Comparison of ENCODE assay signal across 23 cellular contexts in the genomic region with DNA sequence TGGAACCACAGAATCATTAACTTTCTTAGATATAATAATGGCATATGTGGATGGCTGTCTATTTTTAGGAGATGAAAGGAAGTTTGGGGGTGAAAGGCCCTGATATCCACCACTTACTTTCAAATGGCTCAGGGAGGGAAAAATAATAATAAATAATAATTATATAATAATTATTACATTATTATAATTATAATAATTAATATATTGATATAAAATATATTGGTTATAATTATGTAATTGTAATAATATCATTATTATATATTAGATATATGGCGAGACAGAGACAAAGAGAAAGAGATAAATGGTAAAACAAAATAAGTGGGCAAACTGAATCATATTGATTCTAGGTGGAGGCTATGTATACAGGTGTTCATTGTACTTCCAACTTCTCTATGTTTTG.
A peak's percentile ranks its signal among the peaks of the same experiment; 100 is the strongest.
DNase-seq lines count a peak whose midpoint lies in the region; FAIRE-seq and TF ChIP-seq lines count a peak whose summit lies in the region.
"Had no signal": no experiment of that assay in that cellular context is flagged by ENCODE, and none has a peak within 500 bp of the region (broad histone marks: within the 10 kb centered on the region; RNA-seq: fewer than 3 reads in every experiment).

No MANE protein-coding gene starts in this region.

- H3K27ac ChIP-seq in osteoblast (ENCODE audit: low read depth, low read length) (no peak overlapping the region), coronary artery (no peak overlapping the region)
- H3K27ac ChIP-seq: A549; BLaER1 treated with 17β-estradiol and CSF1 and Interleukin-3, amounts not matched to agents 10 nM and 100 nM; C4-2B had no signal

- no peak overlapping the region for H2AFZ ChIP-seq in osteoblast (ENCODE audit: low read length)

- no peaks in the 10 kb centered on the region for H3K9me3 ChIP-seq in osteoblast (ENCODE audit: low read depth, low read length)
- H3K9me3 ChIP-seq: A549; BLaER1 treated with 17β-estradiol and CSF1 and Interleukin-3, amounts not matched to agents 10 nM and 100 nM; Caco-2 had no signal

- H3K36me3 ChIP-seq in osteoblast (ENCODE audit: insufficient read depth, low read length) = no peaks in the 10 kb centered on the region
- H3K36me3 ChIP-seq: BLaER1 treated with 17β-estradiol and CSF1 and Interleukin-3, amounts not matched to agents 10 nM and 100 nM had no signal

- H3K4me3 ChIP-seq in osteoblast (ENCODE audit: insufficient read depth, low read length) (no peak overlapping the region), coronary artery (no peak overlapping the region)
- H3K4me3 ChIP-seq: A549; BLaER1 treated with 17β-estradiol and CSF1 and Interleukin-3, amounts not matched to agents 10 nM and 100 nM; GM12878 had no signal

- H3K27me3 ChIP-seq in osteoblast (ENCODE audit: insufficient read depth, low read length) = no peaks in the 10 kb centered on the region
- H3K27me3 ChIP-seq: BLaER1 treated with 17β-estradiol and CSF1 and Interleukin-3, amounts not matched to agents 10 nM and 100 nM had no signal

- H3K4me1 ChIP-seq in osteoblast (ENCODE audit: insufficient read depth, low read length) = no peaks in the 10 kb centered on the region
- H3K4me1 ChIP-seq: A549, Caco-2 had no signal

- peak; percentile 48 for DNase-seq in osteoblast (ENCODE audit: insufficient read length, low spot score, missing footprints)
- DNase-seq in coronary artery (ENCODE audit: low spot score) = no peak
- DNase-seq in NCI-H1436 (lab: John Stamatoyannopoulos, UW) = no peak
- no peak for DNase-seq in NCI-H226
- DNase-seq in activated CD4-positive, alpha-beta T cell treated with anti-CD3 and anti-CD28 coated beads for 1 hour = no peak
- DNase-seq: 8988T; AML-193; Caco-2; Calu3; CD4-positive, alpha-beta T cell; CD8-positive, alpha-beta T cell; DMS79 treated with DMSO at 0.1 percent for 48 hours; GDM1 had no signal

- no peaks in the 10 kb centered on the region for H4K20me1 ChIP-seq in osteoblast (ENCODE audit: insufficient read depth, low read length)
- H4K20me1 ChIP-seq: BLaER1 treated with 17β-estradiol and CSF1 and Interleukin-3, amounts not matched to agents 10 nM and 100 nM had no signal

- no peak overlapping the region for H3K4me2 ChIP-seq in osteoblast (ENCODE audit: insufficient read depth, low read length)
- H3K4me2 ChIP-seq: A549; BLaER1 treated with 17β-estradiol and CSF1 and Interleukin-3, amounts not matched to agents 10 nM and 100 nM had no signal

- FAIRE-seq in G401.6 (lab: Jason Lieb, UNC) (peak; percentile 78), TTC549 (lab: Jason Lieb, UNC) (peak; percentile 15), colon (lab: Jason Lieb, UNC) (peak; percentile 47)
- FAIRE-seq: A549, D721Med, GM12878, GM12892, GM18507 had no signal

- no peaks in the 10 kb centered on the region for H3K79me2 ChIP-seq in osteoblast (ENCODE audit: insufficient read depth, low read length)

- TF ChIP-seq CTCF in osteoblast (IDR thresholded peaks at IDR 0.05; ENCODE audit: extremely low read depth, low read depth, low read length) (no peak), coronary artery (IDR thresholded peaks at IDR 0.05) (no peak)
